Comparison of ENCODE assay signal across 10 cellular contexts in the genomic region with DNA sequence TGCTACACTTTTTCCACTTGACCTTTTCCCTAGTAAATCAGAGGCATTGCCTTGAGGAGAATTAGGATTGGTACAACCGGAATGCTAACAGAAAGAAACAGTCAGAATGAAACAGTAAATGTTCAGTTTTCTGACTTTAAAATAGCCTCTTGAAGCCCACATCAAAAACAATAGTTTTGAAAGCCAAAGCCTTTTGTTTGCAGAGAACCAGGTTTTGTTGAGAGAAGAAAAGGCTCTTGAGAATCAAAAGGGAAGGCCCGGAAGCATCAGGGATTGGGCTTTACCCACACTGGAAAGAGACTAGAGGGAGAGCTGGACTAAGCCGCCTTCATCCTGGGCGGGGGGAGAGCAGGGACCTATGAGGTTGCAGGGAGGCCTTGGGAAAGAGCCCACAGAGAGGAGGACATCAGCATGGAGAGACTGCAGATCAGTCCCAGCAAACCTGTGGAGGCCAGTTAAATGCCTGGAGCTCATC. TPM values are rescaled to one million over a fixed set of nuclear protein-coding genes. Genes with fewer than 3 reads are reported as not detected.
DNase-seq lines count a peak whose midpoint lies in the region; ATAC-seq, FAIRE-seq and TF ChIP-seq lines count a peak whose summit lies in the region.
"Had no signal": no experiment of that assay in that cellular context is flagged by ENCODE, and none has a peak within 500 bp of the region (broad histone marks: within the 10 kb centered on the region; RNA-seq: fewer than 3 reads in every experiment).

No MANE protein-coding gene starts in this region.

- no peaks in the 10 kb centered on the region for H4K20me1 ChIP-seq in HepG2 (ENCODE audit: insufficient read depth, low read length)

- H3K4me1 ChIP-seq in HepG2 (ENCODE audit: insufficient read depth, low read length) (peaks cover 47% of the 10 kb centered on the region), right lobe of liver (peaks cover 0 to under 1% (median 0%) of the 10 kb centered on the region in 4 donors), HUES48 (ENCODE audit: control insufficient read depth, insufficient read depth, low read length) (peaks cover 26% of the 10 kb centered on the region), esophagus squamous epithelium (peaks cover 0 to 8% (median 2%) of the 10 kb centered on the region in 3 donors), uterus (no peaks in the 10 kb centered on the region)

- H3K36me3 ChIP-seq in HepG2 (replicated peaks in 1 of 2; ENCODE audit: control insufficient read depth in 1 of 2, insufficient read depth in 2 of 2, low read length in 2 of 2): no peaks in the 10 kb centered on the region
- H3K36me3 ChIP-seq in right lobe of liver: no peaks in the 10 kb centered on the region
- no peaks in the 10 kb centered on the region for H3K36me3 ChIP-seq in HUES48 (ENCODE audit: control insufficient read depth, insufficient read depth, low read length)
- no peaks in the 10 kb centered on the region for H3K36me3 ChIP-seq in esophagus squamous epithelium
- no peaks in the 10 kb centered on the region for H3K36me3 ChIP-seq in uterus

- no peak for TF ChIP-seq POLR2A in HepG2 (IDR thresholded peaks at IDR 0.05; ENCODE audit: insufficient read depth in 1 of 2, low read depth in 2 of 2, low read length in 2 of 2)
- no peak for TF ChIP-seq POLR2A in right lobe of liver (IDR thresholded peaks at IDR 0.05)
- no peak for TF ChIP-seq POLR2A in esophagus squamous epithelium (IDR thresholded peaks at IDR 0.05)
- no peak for TF ChIP-seq POLR2A in uterus (IDR thresholded peaks at IDR 0.05)

- no peak overlapping the region for H3K9ac ChIP-seq in HepG2 (ENCODE audit: insufficient read depth, low read depth, low read length)
- H3K9ac ChIP-seq in HUES48 (ENCODE audit: low read depth, low read length): no peak overlapping the region

- H3K9me3 ChIP-seq in HepG2 (ENCODE audit: low read length) (no peaks in the 10 kb centered on the region), right lobe of liver (no peaks in the 10 kb centered on the region), HUES48 (ENCODE audit: control insufficient read depth, insufficient read depth, low read length) (no peaks in the 10 kb centered on the region), esophagus squamous epithelium (no peaks in the 10 kb centered on the region), uterus (no peaks in the 10 kb centered on the region)

- in situ Hi-C loops in HepG2 (cut with HindIII; ENCODE audit: extremely low pct_ligation_motif_present, low pct_unique_long_range_greater_than_20kb): no loop called here

- TF ChIP-seq CTCF in HepG2 (CRISPR knock-in tag; IDR thresholded peaks at IDR 0.05) (no peak), right lobe of liver (IDR thresholded peaks at IDR 0.05) (no peak), esophagus squamous epithelium (IDR thresholded peaks at IDR 0.05) (no peak), uterus (IDR thresholded peaks at IDR 0.05) (no peak)

- H3K27me3 ChIP-seq in HepG2 (ENCODE audit: control insufficient read depth in 1 of 2, insufficient read depth in 2 of 2, low read length in 2 of 2) (no peaks in the 10 kb centered on the region), right lobe of liver (no peaks in the 10 kb centered on the region), HUES48 (ENCODE audit: control insufficient read depth, insufficient read depth, low read length) (no peaks in the 10 kb centered on the region), esophagus squamous epithelium (no peaks in the 10 kb centered on the region), uterus (no peaks in the 10 kb centered on the region)

- TF ChIP-seq EP300 in HepG2 (IDR thresholded peaks at IDR 0.05; ENCODE audit: low read depth in 2 of 2, low read length in 2 of 2) (no peak), HepG2 (CRISPR knock-in tag; IDR thresholded peaks at IDR 0.05; ENCODE audit: borderline replicate concordance) (no peak)

- H3K27ac ChIP-seq in HepG2 (ENCODE audit: extremely low read length, insufficient read depth, low read length): no peak overlapping the region
- H3K27ac ChIP-seq in right lobe of liver: no peak overlapping the region
- H3K27ac ChIP-seq in HUES48 (ENCODE audit: low read depth, low read length): peak overlapping the region; percentile 52
- H3K27ac ChIP-seq in esophagus squamous epithelium: peak overlapping the region in 3 of 4 donors; percentile 12 to 79 (median 66)
- peak overlapping the region in 1 of 2 donors; percentile 23 for H3K27ac ChIP-seq in uterus

- CTCF ChIA-PET in HepG2 (lab: Yijun Ruan, JAX; ENCODE audit: low intra/inter-chr PET ratio, low total read pairs): no interaction called here

- POLR2A ChIA-PET in HepG2 (lab: Yijun Ruan, JAX): interaction anchor here (0.7 to 1.9 kb wide), 3 partner anchors 9 to 23 kb away, joined by 3 to 11 read pairs (median 3); partner anchors contain the start of gene ADM

- no peak for TF ChIP-seq RAD21 in HepG2 (CRISPR knock-in tag; IDR thresholded peaks at IDR 0.05)

- no peak for FAIRE-seq in HepG2 (lab: Jason Lieb, UNC)

- no peaks in the 10 kb centered on the region for H3K79me2 ChIP-seq in HepG2 (ENCODE audit: insufficient read depth, low read length)

- intact Hi-C loops in HepG2 (cut with micrococcal nuclease; ENCODE audit: unreplicated experiment) (no loop called here), right lobe of liver (cut with DNase I) (no loop called here), esophagus squamous epithelium (cut with DNase I) (no loop called here), uterus (cut with DNase I; ENCODE audit: low total_unique reads) (no loop called here)

- H3K4me2 ChIP-seq in HepG2 (ENCODE audit: low read depth, low read length): peak overlapping the region; percentile 18; the same call in 1 of the 2 replicates

- WGBS in HepG2 (ENCODE audit: low lambda C conversion rate): 60% methylated on average over 4 of the region's 4 CpGs
- 87% methylated on average over 4 of the region's 4 CpGs for WGBS in right lobe of liver (ENCODE audit: insufficient coverage, low coverage, low lambda C conversion rate, missing lambda C conversion rate)
- WGBS in esophagus squamous epithelium, 2 donors: 66 to 72% methylated on average over 4 of the region's 4 CpGs

- DNase-seq in HepG2 (ENCODE audit: low spot score): no peak
- DNase-seq in right lobe of liver: no peak
- DNase-seq in esophagus squamous epithelium (lab: John Stamatoyannopoulos, UW): no peak
- DNase-seq in stimulated activated CD4-positive, alpha-beta T cell treated with anti-CD3 and anti-CD28 coated beads, Interleukin-12 subunit alpha, Interleukin-12 subunit beta, amount 100 ng/mL, for 4 hours: no peak
- no peak for DNase-seq in uterus
- DNase-seq in NAMALWA (ENCODE audit: low spot score): no peak
- DNase-seq in middle frontal gyrus (ENCODE audit: extremely low spot score, low spot score): no peak
- DNase-seq: Karpas-422; stimulated activated CD4-positive, alpha-beta T cell treated with anti-CD3 and anti-CD28 coated beads, Interleukin-2, amount 100 ng/mL, for 24 hours had no signal

- H3K4me3 ChIP-seq in HepG2 (replicated peaks in 1 of 3; ENCODE audit: insufficient read depth in 1 of 3, low read depth in 2 of 3, low read length in 3 of 3) (no peak overlapping the region), right lobe of liver (no peak overlapping the region), HUES48 (ENCODE audit: low read depth, low read length) (no peak overlapping the region), esophagus squamous epithelium (no peak overlapping the region), uterus (no peak overlapping the region)

- no TSS peak for BruUV-seq in HepG2 (replicated peaks; lab: Mats Ljungman, UMichigan)

- H2AFZ ChIP-seq in HepG2 (ENCODE audit: low read length): no peak overlapping the region

- peak; percentile 26; the same call in 2 of the 3 replicates for ATAC-seq in HepG2
- ATAC-seq in right lobe of liver: no peak

RNA-seq across cellular contexts. Expression of gene ADM, which starts 12.4 kb away (rescaled TPM):
- total RNA-seq in HepG2 (2016; rRNA removed; fragmentation: Illumina TruSeq; extraction: Trizol) (4.3 and 10.7 TPM in 2 replicates), right lobe of liver (10 to 100 TPM in 5 of 6 experiments, 1 to 10 TPM in 1; 7.9 to 82.6 (median 21.6) TPM), esophagus squamous epithelium (10 to 100 TPM; 14.3 to 69.6 (median 57.7) TPM), uterus (100 to 1,000 TPM in 1 of 4 donors, 10 to 100 TPM in 3; 27.9 to 151 (median 47.2) TPM)
- total RNA-seq in HepG2 (2016; cell fraction: cytosol; rRNA removed; fragmentation: Illumina TruSeq; extraction: Trizol; ENCODE audit: low read depth): 3.1 and 3.7 TPM in 2 replicates
- 3.1 and 10.5 TPM in 2 replicates for total RNA-seq in HepG2 (2016; cell fraction: insoluble cytoplasmic fraction; rRNA removed; fragmentation: Illumina TruSeq; extraction: Trizol)
- total RNA-seq in HepG2 (2016; cell fraction: membrane; rRNA removed; fragmentation: Illumina TruSeq; extraction: Trizol): 4.4 and 5.7 TPM in 2 replicates
- 9.8 and 17.4 TPM in 2 replicates for total RNA-seq in HepG2 (2016; cell fraction: nucleus; rRNA removed; fragmentation: Illumina TruSeq; extraction: Trizol)
- polyA plus RNA-seq in HepG2 (2011; rRNA removed): 26.1 and 35.5 TPM in 2 replicates
- polyA plus RNA-seq in HepG2 (2011; cell fraction: cytosol; rRNA removed): 35.7 and 40.9 TPM in 2 replicates
- polyA plus RNA-seq in HepG2 (2011; cell fraction: nucleus; rRNA removed): 35.9 and 47.6 TPM in 2 replicates
- 18.1 and 31.9 TPM in 2 replicates for polyA plus RNA-seq in HepG2 (2012)
- polyA plus RNA-seq in HepG2 (2016; cell fraction: cytosol; fragmentation: Illumina TruSeq; extraction: Trizol; ENCODE audit: low read depth): 1.5 and 1.7 TPM in 2 replicates
- polyA plus RNA-seq in HepG2 (2016; cell fraction: insoluble cytoplasmic fraction; fragmentation: Illumina TruSeq; extraction: Trizol; ENCODE audit: low read depth): 2.6 and 3.2 TPM in 2 replicates
- 1.6 and 2.2 TPM in 2 replicates for polyA plus RNA-seq in HepG2 (2016; cell fraction: membrane; fragmentation: Illumina TruSeq; extraction: Trizol; ENCODE audit: low read depth)
- polyA plus RNA-seq in HepG2 (2016; cell fraction: nucleus; fragmentation: Illumina TruSeq; extraction: Trizol; ENCODE audit: insufficient read depth, low read depth): 25.4 and 29.5 TPM in 2 replicates
- 67.2 and 67.7 TPM in 2 replicates for polyA minus RNA-seq in HepG2 (2011; rRNA and poly(A)+ RNA removed; ENCODE audit: low replicate concordance)
- polyA minus RNA-seq in HepG2 (2011; cell fraction: cytosol; rRNA and poly(A)+ RNA removed): 20.9 and 26.9 TPM in 2 replicates
- polyA minus RNA-seq in HepG2 (2011; cell fraction: nucleus; rRNA and poly(A)+ RNA removed): 19.2 and 28.2 TPM in 2 replicates

RNA-seq across cellular contexts. Expression of gene SBF2, which starts 23.3 kb away (rescaled TPM):
- total RNA-seq in HepG2 (2016; rRNA removed; fragmentation: Illumina TruSeq; extraction: Trizol) (24.0 and 29.9 TPM in 2 replicates), right lobe of liver (10 to 100 TPM; 13.7 to 28.4 (median 21.3) TPM), esophagus squamous epithelium (10 to 100 TPM; 20.6 to 48.6 (median 26.0) TPM), uterus (100 to 1,000 TPM in 2 of 4 donors, 10 to 100 TPM in 2; 45.0 to 202 (median 98.0) TPM)
- 6.3 and 6.7 TPM in 2 replicates for total RNA-seq in HepG2 (2016; cell fraction: cytosol; rRNA removed; fragmentation: Illumina TruSeq; extraction: Trizol; ENCODE audit: low read depth)
- total RNA-seq in HepG2 (2016; cell fraction: insoluble cytoplasmic fraction; rRNA removed; fragmentation: Illumina TruSeq; extraction: Trizol): 22.0 and 29.2 TPM in 2 replicates
- total RNA-seq in HepG2 (2016; cell fraction: membrane; rRNA removed; fragmentation: Illumina TruSeq; extraction: Trizol): 11.3 and 12.9 TPM in 2 replicates
- total RNA-seq in HepG2 (2016; cell fraction: nucleus; rRNA removed; fragmentation: Illumina TruSeq; extraction: Trizol): 26.4 and 32.0 TPM in 2 replicates
- 45.6 and 45.8 TPM in 2 replicates for polyA plus RNA-seq in HepG2 (2011; rRNA removed)
- 30.7 and 44.4 TPM in 2 replicates for polyA plus RNA-seq in HepG2 (2011; cell fraction: cytosol; rRNA removed)
- 31.7 and 32.8 TPM in 2 replicates for polyA plus RNA-seq in HepG2 (2011; cell fraction: nucleus; rRNA removed)
- 23.2 and 27.6 TPM in 2 replicates for polyA plus RNA-seq in HepG2 (2012)
- 1.1 and 1.2 TPM in 2 replicates for polyA plus RNA-seq in HepG2 (2016; cell fraction: cytosol; fragmentation: Illumina TruSeq; extraction: Trizol; ENCODE audit: low read depth)
- 20.9 and 24.0 TPM in 2 replicates for polyA plus RNA-seq in HepG2 (2016; cell fraction: insoluble cytoplasmic fraction; fragmentation: Illumina TruSeq; extraction: Trizol; ENCODE audit: low read depth)
- polyA plus RNA-seq in HepG2 (2016; cell fraction: membrane; fragmentation: Illumina TruSeq; extraction: Trizol; ENCODE audit: low read depth): 3.6 and 5.5 TPM in 2 replicates
- polyA plus RNA-seq in HepG2 (2016; cell fraction: nucleus; fragmentation: Illumina TruSeq; extraction: Trizol; ENCODE audit: insufficient read depth, low read depth): 21.9 and 25.7 TPM in 2 replicates
- 61.7 and 122 TPM in 2 replicates for polyA minus RNA-seq in HepG2 (2011; rRNA and poly(A)+ RNA removed; ENCODE audit: low replicate concordance)
- polyA minus RNA-seq in HepG2 (2011; cell fraction: cytosol; rRNA and poly(A)+ RNA removed): 38.2 and 59.0 TPM in 2 replicates
- polyA minus RNA-seq in HepG2 (2011; cell fraction: nucleus; rRNA and poly(A)+ RNA removed): 120 and 149 TPM in 2 replicates

Comparison
In these comparisons a context has a peak if more than half of its experiments do, and no peak if none do; other contexts are left out.
1. H3K27ac ChIP-seq: peak in HUES48 (single experiment) and esophagus squamous epithelium (3 of 4); none in HepG2 (single experiment) and right lobe of liver (0 of 3).